27 cellular contexts compared by ENCODE assay signal in genomic region chr10:725786-726185, GRCh38. TPM values are rescaled to one million over a fixed set of nuclear protein-coding genes. Genes with fewer than 3 reads are reported as not detected.
A peak's percentile ranks its signal among the peaks of the same experiment; 100 is the strongest.
DNase-seq lines count a peak whose midpoint lies in the region; ATAC-seq and TF ChIP-seq lines count a peak whose summit lies in the region.
"Had no signal": no experiment of that assay in that cellular context is flagged by ENCODE, and none has a peak within 500 bp of the region (broad histone marks: within the 10 kb centered on the region; RNA-seq: fewer than 3 reads in every experiment).

No MANE protein-coding gene starts in this region.

- H3K9me3 ChIP-seq in NT2/D1 (ENCODE audit: insufficient read depth, low read length) (no peaks in the 10 kb centered on the region), subcutaneous abdominal adipose tissue (ENCODE audit: control insufficient read depth in 5 of 5, low read length in 5 of 5) (peaks cover 0 to 5% (median 0%) of the 10 kb centered on the region in 5 donors), Caco-2 (0 out of 2 replicates have a peak, but pooled peaks cover 3% of the 10 kb centered on the region)
- H3K9me3 ChIP-seq: colonic mucosa, stomach, transverse colon had no signal

- H3K27ac Mint-ChIP-seq in Caco-2 (ENCODE audit: unreplicated experiment), result no peak overlapping the region
- H3K27ac Mint-ChIP-seq: activated CD8-positive, alpha-beta T cell treated with anti-CD3 and anti-CD28 coated beads for 36 hours; activated naive CD4-positive, alpha-beta T cell treated with anti-CD3 and anti-CD28 coated beads, Interleukin-2, amount 50 U/mL, for 72 hours; CD4-positive, alpha-beta memory T cell; immature natural killer cell; naive thymus-derived CD8-positive, alpha-beta T cell; T-helper 17 cell had no signal

- H3K36me3 Mint-ChIP-seq in Caco-2 (ENCODE audit: insufficient read depth, unreplicated experiment), result no peaks in the 10 kb centered on the region
- H3K36me3 Mint-ChIP-seq: CD4-positive, alpha-beta memory T cell; immature natural killer cell had no signal

- no peak for TF ChIP-seq CTCF in fibroblast of villous mesenchyme (IDR thresholded peaks at IDR 0.05; ENCODE audit: insufficient read depth, low read depth, low read length)
- TF ChIP-seq CTCF in Caco-2 (IDR thresholded peaks at IDR 0.05; ENCODE audit: insufficient read depth in 1 of 2, low read depth in 1 of 2, low read length in 1 of 2, severe bottlenecking in 1 of 2, unreplicated experiment in 1 of 2), result no peak

- H3K4me3 ChIP-seq in NT2/D1 (ENCODE audit: insufficient read length, low read depth) (no peak overlapping the region), fibroblast of villous mesenchyme (ENCODE audit: low read depth, low read length) (no peak overlapping the region), subcutaneous abdominal adipose tissue (ENCODE audit: low read depth in 1 of 5, low read length in 5 of 5) (peak overlapping the region in 4 of 5 donors; percentile 13 to 47 (median 34)), Caco-2 (ENCODE audit: low read depth, low read length) (no peak overlapping the region)
- H3K4me3 ChIP-seq: colonic mucosa, skin epidermis, stomach, transverse colon had no signal

- no peak for ATAC-seq in GM21723 (IDR thresholded peaks at IDR 0.05; ENCODE audit: unreplicated experiment)
- ATAC-seq: activated CD8-positive, alpha-beta T cell treated with anti-CD3 and anti-CD28 coated beads for 36 hours; activated naive CD4-positive, alpha-beta T cell treated with anti-CD3 and anti-CD28 coated beads, Interleukin-2, amount 50 U/mL, for 72 hours; naive thymus-derived CD8-positive, alpha-beta T cell; SK-N-SH treated with all-trans-retinoic acid at 6 μM for 48 hours; T-helper 17 cell had no signal

- CTCF ChIA-PET in Caco-2 (lab: Charles Lee), result no interaction called here

- H3K27me3 ChIP-seq in NT2/D1 (ENCODE audit: insufficient read depth, insufficient read length) (no peaks in the 10 kb centered on the region), subcutaneous abdominal adipose tissue (ENCODE audit: control insufficient read depth in 5 of 5, insufficient read depth in 4 of 5, low read length in 5 of 5) (peaks cover 0 to 16% (median 0%) of the 10 kb centered on the region in 5 donors), Caco-2 (replicated peaks; ENCODE audit: control insufficient read depth, insufficient read depth, low read length) (no peaks in the 10 kb centered on the region)
- H3K27me3 ChIP-seq: colonic mucosa, transverse colon had no signal

- H3K4me3 Mint-ChIP-seq in Caco-2 (ENCODE audit: unreplicated experiment), result no peak overlapping the region
- H3K4me3 Mint-ChIP-seq: activated CD8-positive, alpha-beta T cell treated with anti-CD3 and anti-CD28 coated beads for 36 hours; CD4-positive, alpha-beta memory T cell; immature natural killer cell; naive thymus-derived CD8-positive, alpha-beta T cell; T-helper 17 cell had no signal

- BruUV-seq in Caco-2 (replicated peaks; lab: Mats Ljungman, UMichigan), result no TSS peak

- intact Hi-C loops in Caco-2 (cut with micrococcal nuclease; ENCODE audit: unreplicated experiment), result no loop called here

- H3K36me3 ChIP-seq in NT2/D1 (ENCODE audit: insufficient read depth, insufficient read length, low read length) (no peaks in the 10 kb centered on the region), subcutaneous abdominal adipose tissue (ENCODE audit: control insufficient read depth in 5 of 5, insufficient read depth in 5 of 5, low read length in 5 of 5) (peaks cover 0 to 3% (median 0%) of the 10 kb centered on the region in 5 donors), Caco-2 (ENCODE audit: control insufficient read depth, insufficient read depth, low read length) (no peaks in the 10 kb centered on the region)
- H3K36me3 ChIP-seq: colonic mucosa, stomach, transverse colon had no signal

- H3K4me1 ChIP-seq in NT2/D1 (ENCODE audit: insufficient read depth, insufficient read length) (no peaks in the 10 kb centered on the region), subcutaneous abdominal adipose tissue (ENCODE audit: control insufficient read depth in 5 of 5, insufficient read depth in 5 of 5, low read length in 5 of 5) (peaks cover 9 to 14% (median 9%) of the 10 kb centered on the region in 5 donors), Caco-2 (no peaks in the 10 kb centered on the region; the same call in 1 of the 2 replicates)
- H3K4me1 ChIP-seq: colonic mucosa, stomach, transverse colon had no signal

- H3K9me3 Mint-ChIP-seq in Caco-2 (ENCODE audit: unreplicated experiment), result no peaks in the 10 kb centered on the region
- H3K9me3 Mint-ChIP-seq: immature natural killer cell had no signal

- no peaks in the 10 kb centered on the region for H3K4me1 Mint-ChIP-seq in Caco-2 (ENCODE audit: low read depth, unreplicated experiment)
- H3K4me1 Mint-ChIP-seq: CD4-positive, alpha-beta memory T cell; immature natural killer cell; T-helper 17 cell had no signal

- H3K9ac ChIP-seq in NT2/D1 (ENCODE audit: insufficient read length, low read depth), result peak overlapping the region; percentile 32
- H3K9ac ChIP-seq in subcutaneous abdominal adipose tissue (ENCODE audit: low read length in 5 of 5), result peak overlapping the region in 4 of 5 donors; percentile 12 to 62 (median 32)

- H3K27me3 Mint-ChIP-seq in Caco-2 (ENCODE audit: insufficient read depth, unreplicated experiment), result no peaks in the 10 kb centered on the region

- POLR2A ChIA-PET in Caco-2 (lab: Charles Lee), result no interaction called here

- peak; percentile 52 for DNase-seq in GM03348 (ENCODE audit: low spot score)
- DNase-seq in NT2/D1 (ENCODE audit: low read depth, low spot score), result no peak
- peak; percentile 2 for DNase-seq in fibroblast of villous mesenchyme (ENCODE audit: low read depth)
- no peak for DNase-seq in Caco-2
- no peak for DNase-seq in NCI-H2196 (lab: John Stamatoyannopoulos, UW; ENCODE audit: unreplicated experiment)
- DNase-seq: activated CD4-positive, CD25-positive, alpha-beta regulatory T cell treated with anti-CD3 and anti-CD28 coated beads, Interleukin-2, amount 50 U/mL, for 72 hours; activated CD8-positive, alpha-beta T cell treated with anti-CD3 and anti-CD28 coated beads for 36 hours; anterior cingulate cortex; CD4-positive, alpha-beta memory T cell; colonic mucosa; DMS 273 treated with DMSO at 0.1 percent for 48 hours; effector memory CD4-positive, alpha-beta T cell; HCEC 1CT; hippocampal formation; immature natural killer cell; naive thymus-derived CD8-positive, alpha-beta T cell; NCI-H1436 treated with DMSO at 0.1 percent for 48 hours; NCI-H446 treated with DMSO at 0.1 percent for 48 hours; stimulated activated CD8-positive, alpha-beta memory T cell treated with anti-CD3 and anti-CD28 coated beads, Interleukin-4, amount 100 ng/mL, for 48 hours; stomach; T-helper 17 cell; transverse colon had no signal

- no peak overlapping the region for H3K27ac ChIP-seq in subcutaneous abdominal adipose tissue (ENCODE audit: low read depth, low read length)
- H3K27ac ChIP-seq: colonic mucosa, skin epidermis, stomach, transverse colon had no signal

RNA-seq across cellular contexts. Expression of gene DIP2C, which starts 36.3 kb away (rescaled TPM):
- total RNA-seq in fibroblast of villous mesenchyme, result 18.7 and 19.9 TPM in 2 replicates
- 11.2 and 11.4 TPM in 2 replicates for total RNA-seq in Caco-2 (2022)

Comparison
In these comparisons a context has a peak if more than half of its experiments do, and no peak if none do; other contexts are left out.
1. DNase-seq: peak in GM03348 (single experiment) and fibroblast of villous mesenchyme (single experiment); none in NT2/D1 (single experiment), Caco-2 (0 of 2) and NCI-H2196 (single experiment).
2. H3K4me3 ChIP-seq: peak in subcutaneous abdominal adipose tissue (4 of 5); none in NT2/D1 (single experiment), fibroblast of villous mesenchyme (single experiment) and Caco-2 (single experiment).